ENCODE assay signal across 2 cellular contexts in the genomic region with DNA sequence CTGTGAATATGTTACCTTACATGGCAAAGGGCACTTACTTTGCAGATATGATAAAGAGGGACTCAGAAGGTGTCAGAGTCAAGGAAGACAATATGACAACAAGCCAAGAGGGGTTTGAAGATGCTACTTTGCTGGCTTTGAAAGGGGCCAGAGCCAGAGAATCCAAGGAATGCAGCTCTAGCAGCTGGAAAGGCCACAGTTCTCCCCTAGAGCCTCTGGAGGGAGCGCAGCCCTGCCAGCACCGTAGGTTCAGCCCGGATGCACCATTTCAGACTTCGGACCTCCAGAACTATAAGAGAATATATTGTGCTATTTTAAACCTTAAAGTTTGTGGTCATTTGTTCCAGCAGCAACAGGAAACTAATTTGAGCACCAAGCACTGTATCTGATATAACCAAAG.
TF ChIP-seq lines count a peak whose summit lies in the region.

No MANE protein-coding gene starts in this region.

TF ChIP-seq in HepG2, 621 proteins besides CTCF, POLR2A, EP300 and RAD21 (continued from another document):
- TF ChIP-seq, protein P1, sequence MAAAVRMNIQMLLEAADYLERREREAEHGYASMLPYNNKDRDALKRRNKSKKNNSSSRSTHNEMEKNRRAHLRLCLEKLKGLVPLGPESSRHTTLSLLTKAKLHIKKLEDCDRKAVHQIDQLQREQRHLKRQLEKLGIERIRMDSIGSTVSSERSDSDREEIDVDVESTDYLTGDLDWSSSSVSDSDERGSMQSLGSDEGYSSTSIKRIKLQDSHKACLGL (CRISPR knock-in tag; IDR thresholded peaks at IDR 0.05), result no peak

TF ChIP-seq in HEK293T, 16 proteins besides CTCF, POLR2A, EP300 and RAD21 (continued from another document):
- TF ChIP-seq, protein P2, sequence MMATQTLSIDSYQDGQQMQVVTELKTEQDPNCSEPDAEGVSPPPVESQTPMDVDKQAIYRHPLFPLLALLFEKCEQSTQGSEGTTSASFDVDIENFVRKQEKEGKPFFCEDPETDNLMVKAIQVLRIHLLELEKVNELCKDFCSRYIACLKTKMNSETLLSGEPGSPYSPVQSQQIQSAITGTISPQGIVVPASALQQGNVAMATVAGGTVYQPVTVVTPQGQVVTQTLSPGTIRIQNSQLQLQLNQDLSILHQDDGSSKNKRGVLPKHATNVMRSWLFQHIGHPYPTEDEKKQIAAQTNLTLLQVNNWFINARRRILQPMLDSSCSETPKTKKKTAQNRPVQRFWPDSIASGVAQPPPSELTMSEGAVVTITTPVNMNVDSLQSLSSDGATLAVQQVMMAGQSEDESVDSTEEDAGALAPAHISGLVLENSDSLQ (IDR thresholded peaks at IDR 0.05), result no peak
- no peak for TF ChIP-seq L3MBTL2 (conservative IDR thresholded peaks at IDR 0.05)
- TF ChIP-seq FOXA1 (IDR thresholded peaks at IDR 0.05), result no peak
